2 cellular contexts compared by ENCODE assay signal in the genomic region with DNA sequence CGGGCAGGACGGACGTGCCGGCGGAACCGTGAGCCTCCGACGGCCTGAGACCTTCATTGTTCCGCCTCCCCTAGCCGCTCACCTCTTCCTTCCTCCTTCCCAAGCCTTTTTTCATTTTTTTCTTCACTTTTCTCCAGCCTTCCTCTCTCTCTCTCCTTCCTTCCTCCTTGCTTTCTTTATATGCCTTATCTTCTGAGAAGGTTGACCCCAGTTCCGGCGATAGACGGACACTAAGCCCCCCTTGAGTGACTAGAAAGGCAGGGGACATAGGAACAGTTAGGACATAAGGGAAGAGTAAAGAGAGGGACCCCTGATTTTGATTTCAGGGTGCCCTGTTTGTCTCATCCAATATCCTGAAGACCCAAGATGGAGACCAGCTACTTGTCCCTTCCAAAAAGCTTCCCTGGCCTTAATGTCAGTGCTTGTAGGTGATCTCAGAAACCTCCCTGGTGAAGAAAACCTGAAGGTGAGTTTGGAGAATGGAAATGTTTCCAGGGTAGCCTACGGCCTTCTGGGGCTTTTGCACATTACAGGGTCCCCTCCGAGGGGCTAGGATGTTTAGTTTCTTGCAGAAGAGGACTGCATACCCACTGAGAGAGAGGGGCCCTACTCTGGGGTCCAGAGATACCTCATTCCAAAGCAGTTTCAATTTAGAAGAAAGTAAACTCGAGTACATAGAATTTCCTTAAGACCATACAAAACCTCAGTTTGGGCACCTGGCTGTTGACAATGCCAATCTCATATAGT.
TF ChIP-seq lines count a peak whose summit lies in the region.

No MANE protein-coding gene starts in this region.

TF ChIP-seq in A549, 52 proteins besides CTCF, POLR2A, EP300 and RAD21:
- TF ChIP-seq ZC3H11A (IDR thresholded peaks at IDR 0.05) = no peak
- no peak for TF ChIP-seq NFE2L2 (conservative IDR thresholded peaks at IDR 0.05; ENCODE audit: low read length)
- TF ChIP-seq, protein P1, sequence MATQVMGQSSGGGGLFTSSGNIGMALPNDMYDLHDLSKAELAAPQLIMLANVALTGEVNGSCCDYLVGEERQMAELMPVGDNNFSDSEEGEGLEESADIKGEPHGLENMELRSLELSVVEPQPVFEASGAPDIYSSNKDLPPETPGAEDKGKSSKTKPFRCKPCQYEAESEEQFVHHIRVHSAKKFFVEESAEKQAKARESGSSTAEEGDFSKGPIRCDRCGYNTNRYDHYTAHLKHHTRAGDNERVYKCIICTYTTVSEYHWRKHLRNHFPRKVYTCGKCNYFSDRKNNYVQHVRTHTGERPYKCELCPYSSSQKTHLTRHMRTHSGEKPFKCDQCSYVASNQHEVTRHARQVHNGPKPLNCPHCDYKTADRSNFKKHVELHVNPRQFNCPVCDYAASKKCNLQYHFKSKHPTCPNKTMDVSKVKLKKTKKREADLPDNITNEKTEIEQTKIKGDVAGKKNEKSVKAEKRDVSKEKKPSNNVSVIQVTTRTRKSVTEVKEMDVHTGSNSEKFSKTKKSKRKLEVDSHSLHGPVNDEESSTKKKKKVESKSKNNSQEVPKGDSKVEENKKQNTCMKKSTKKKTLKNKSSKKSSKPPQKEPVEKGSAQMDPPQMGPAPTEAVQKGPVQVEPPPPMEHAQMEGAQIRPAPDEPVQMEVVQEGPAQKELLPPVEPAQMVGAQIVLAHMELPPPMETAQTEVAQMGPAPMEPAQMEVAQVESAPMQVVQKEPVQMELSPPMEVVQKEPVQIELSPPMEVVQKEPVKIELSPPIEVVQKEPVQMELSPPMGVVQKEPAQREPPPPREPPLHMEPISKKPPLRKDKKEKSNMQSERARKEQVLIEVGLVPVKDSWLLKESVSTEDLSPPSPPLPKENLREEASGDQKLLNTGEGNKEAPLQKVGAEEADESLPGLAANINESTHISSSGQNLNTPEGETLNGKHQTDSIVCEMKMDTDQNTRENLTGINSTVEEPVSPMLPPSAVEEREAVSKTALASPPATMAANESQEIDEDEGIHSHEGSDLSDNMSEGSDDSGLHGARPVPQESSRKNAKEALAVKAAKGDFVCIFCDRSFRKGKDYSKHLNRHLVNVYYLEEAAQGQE (IDR thresholded peaks at IDR 0.05) = 0 out of 2 replicates have a peak, but pooled peaks have one; percentile 20
- no peak for TF ChIP-seq TFCP2L1 (CRISPR knock-in tag; IDR thresholded peaks at IDR 0.05)
- TF ChIP-seq, protein P2, sequence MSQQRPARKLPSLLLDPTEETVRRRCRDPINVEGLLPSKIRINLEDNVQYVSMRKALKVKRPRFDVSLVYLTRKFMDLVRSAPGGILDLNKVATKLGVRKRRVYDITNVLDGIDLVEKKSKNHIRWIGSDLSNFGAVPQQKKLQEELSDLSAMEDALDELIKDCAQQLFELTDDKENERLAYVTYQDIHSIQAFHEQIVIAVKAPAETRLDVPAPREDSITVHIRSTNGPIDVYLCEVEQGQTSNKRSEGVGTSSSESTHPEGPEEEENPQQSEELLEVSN (IDR thresholded peaks at IDR 0.05; ENCODE audit: borderline replicate concordance, low read depth) = no peak
- no peak for TF ChIP-seq CBX8 (IDR thresholded peaks at IDR 0.05)

TF ChIP-seq in K562, 482 proteins besides CTCF, POLR2A, EP300 and RAD21 (continues in another document):
- TF ChIP-seq, protein P3, sequence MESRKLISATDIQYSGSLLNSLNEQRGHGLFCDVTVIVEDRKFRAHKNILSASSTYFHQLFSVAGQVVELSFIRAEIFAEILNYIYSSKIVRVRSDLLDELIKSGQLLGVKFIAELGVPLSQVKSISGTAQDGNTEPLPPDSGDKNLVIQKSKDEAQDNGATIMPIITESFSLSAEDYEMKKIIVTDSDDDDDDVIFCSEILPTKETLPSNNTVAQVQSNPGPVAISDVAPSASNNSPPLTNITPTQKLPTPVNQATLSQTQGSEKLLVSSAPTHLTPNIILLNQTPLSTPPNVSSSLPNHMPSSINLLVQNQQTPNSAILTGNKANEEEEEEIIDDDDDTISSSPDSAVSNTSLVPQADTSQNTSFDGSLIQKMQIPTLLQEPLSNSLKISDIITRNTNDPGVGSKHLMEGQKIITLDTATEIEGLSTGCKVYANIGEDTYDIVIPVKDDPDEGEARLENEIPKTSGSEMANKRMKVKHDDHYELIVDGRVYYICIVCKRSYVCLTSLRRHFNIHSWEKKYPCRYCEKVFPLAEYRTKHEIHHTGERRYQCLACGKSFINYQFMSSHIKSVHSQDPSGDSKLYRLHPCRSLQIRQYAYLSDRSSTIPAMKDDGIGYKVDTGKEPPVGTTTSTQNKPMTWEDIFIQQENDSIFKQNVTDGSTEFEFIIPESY (CRISPR knock-in tag; IDR thresholded peaks at IDR 0.05) = no peak
- TF ChIP-seq DPF2 (IDR thresholded peaks at IDR 0.05) (peak; percentile 16; the same call in 1 of the 2 replicates), NUFIP1 (IDR thresholded peaks at IDR 0.05; ENCODE audit: partially characterized antibody) (no peak), RBM14 (IDR thresholded peaks at IDR 0.05; ENCODE audit: borderline replicate concordance, insufficient read depth, low read depth, low read length) (no peak), KDM2B (CRISPR knock-in tag; IDR thresholded peaks at IDR 0.05) (0 out of 2 replicates have a peak, but pooled peaks have one; percentile 50), TBP (optimal IDR thresholded peaks at IDR 0.05; ENCODE audit: low read depth, low read length) (no peak), NFIC (IDR thresholded peaks at IDR 0.05) (peak; percentile 71), CXXC5 (CRISPR knock-in tag; IDR thresholded peaks at IDR 0.05) (no peak), CCNT2 (IDR thresholded peaks at IDR 0.05; ENCODE audit: borderline replicate concordance, extremely low read depth, insufficient read length, low read depth, low read length) (no peak), MAZ (CRISPR knock-in tag; conservative IDR thresholded peaks at IDR 0.05 in 1 of 2, IDR thresholded peaks at IDR 0.05 in 1 of 2) (no peak), ELF4 (CRISPR knock-in tag; IDR thresholded peaks at IDR 0.05) (peak; percentile 35; the same call in 1 of the 2 replicates), STAT5A (IDR thresholded peaks at IDR 0.05; ENCODE audit: borderline replicate concordance, low read length) (no peak), CREB1 (IDR thresholded peaks at IDR 0.05) (no peak), CREB1 (CRISPR knock-in tag; IDR thresholded peaks at IDR 0.05) (peak; percentile 6; the same call in 1 of the 2 replicates), ZNF830 (CRISPR knock-in tag; IDR thresholded peaks at IDR 0.05) (no peak), JUN (IDR thresholded peaks at IDR 0.05; ENCODE audit: borderline replicate concordance, low read depth, low read length) (no peak), JUN (CRISPR knock-in tag; IDR thresholded peaks at IDR 0.05; ENCODE audit: borderline replicate concordance) (no peak)
- TF ChIP-seq, protein P4, sequence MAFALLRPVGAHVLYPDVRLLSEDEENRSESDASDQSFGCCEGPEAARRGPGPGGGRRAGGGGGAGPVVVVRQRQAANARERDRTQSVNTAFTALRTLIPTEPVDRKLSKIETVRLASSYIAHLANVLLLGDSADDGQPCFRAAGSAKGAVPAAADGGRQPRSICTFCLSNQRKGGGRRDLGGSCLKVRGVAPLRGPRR (CRISPR knock-in tag; IDR thresholded peaks at IDR 0.05) = no peak
- TF ChIP-seq, protein P5, sequence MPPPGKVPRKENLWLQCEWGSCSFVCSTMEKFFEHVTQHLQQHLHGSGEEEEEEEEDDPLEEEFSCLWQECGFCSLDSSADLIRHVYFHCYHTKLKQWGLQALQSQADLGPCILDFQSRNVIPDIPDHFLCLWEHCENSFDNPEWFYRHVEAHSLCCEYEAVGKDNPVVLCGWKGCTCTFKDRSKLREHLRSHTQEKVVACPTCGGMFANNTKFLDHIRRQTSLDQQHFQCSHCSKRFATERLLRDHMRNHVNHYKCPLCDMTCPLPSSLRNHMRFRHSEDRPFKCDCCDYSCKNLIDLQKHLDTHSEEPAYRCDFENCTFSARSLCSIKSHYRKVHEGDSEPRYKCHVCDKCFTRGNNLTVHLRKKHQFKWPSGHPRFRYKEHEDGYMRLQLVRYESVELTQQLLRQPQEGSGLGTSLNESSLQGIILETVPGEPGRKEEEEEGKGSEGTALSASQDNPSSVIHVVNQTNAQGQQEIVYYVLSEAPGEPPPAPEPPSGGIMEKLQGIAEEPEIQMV (tag; conservative IDR thresholded peaks at IDR 0.05; ENCODE audit: low read depth) = peak; percentile 55; the same call in 1 of the 2 replicates
- TF ChIP-seq, protein P6, sequence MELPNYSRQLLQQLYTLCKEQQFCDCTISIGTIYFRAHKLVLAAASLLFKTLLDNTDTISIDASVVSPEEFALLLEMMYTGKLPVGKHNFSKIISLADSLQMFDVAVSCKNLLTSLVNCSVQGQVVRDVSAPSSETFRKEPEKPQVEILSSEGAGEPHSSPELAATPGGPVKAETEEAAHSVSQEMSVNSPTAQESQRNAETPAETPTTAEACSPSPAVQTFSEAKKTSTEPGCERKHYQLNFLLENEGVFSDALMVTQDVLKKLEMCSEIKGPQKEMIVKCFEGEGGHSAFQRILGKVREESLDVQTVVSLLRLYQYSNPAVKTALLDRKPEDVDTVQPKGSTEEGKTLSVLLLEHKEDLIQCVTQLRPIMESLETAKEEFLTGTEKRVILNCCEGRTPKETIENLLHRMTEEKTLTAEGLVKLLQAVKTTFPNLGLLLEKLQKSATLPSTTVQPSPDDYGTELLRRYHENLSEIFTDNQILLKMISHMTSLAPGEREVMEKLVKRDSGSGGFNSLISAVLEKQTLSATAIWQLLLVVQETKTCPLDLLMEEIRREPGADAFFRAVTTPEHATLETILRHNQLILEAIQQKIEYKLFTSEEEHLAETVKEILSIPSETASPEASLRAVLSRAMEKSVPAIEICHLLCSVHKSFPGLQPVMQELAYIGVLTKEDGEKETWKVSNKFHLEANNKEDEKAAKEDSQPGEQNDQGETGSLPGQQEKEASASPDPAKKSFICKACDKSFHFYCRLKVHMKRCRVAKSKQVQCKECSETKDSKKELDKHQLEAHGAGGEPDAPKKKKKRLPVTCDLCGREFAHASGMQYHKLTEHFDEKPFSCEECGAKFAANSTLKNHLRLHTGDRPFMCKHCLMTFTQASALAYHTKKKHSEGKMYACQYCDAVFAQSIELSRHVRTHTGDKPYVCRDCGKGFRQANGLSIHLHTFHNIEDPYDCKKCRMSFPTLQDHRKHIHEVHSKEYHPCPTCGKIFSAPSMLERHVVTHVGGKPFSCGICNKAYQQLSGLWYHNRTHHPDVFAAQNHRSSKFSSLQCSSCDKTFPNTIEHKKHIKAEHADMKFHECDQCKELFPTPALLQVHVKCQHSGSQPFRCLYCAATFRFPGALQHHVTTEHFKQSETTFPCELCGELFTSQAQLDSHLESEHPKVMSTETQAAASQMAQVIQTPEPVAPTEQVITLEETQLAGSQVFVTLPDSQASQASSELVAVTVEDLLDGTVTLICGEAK (IDR thresholded peaks at IDR 0.05) = peak; percentile 41; the same call in 1 of the 2 replicates
- TF ChIP-seq, protein P6 (CRISPR knock-in tag; IDR thresholded peaks at IDR 0.05) = no peak
- TF ChIP-seq, protein P7, sequence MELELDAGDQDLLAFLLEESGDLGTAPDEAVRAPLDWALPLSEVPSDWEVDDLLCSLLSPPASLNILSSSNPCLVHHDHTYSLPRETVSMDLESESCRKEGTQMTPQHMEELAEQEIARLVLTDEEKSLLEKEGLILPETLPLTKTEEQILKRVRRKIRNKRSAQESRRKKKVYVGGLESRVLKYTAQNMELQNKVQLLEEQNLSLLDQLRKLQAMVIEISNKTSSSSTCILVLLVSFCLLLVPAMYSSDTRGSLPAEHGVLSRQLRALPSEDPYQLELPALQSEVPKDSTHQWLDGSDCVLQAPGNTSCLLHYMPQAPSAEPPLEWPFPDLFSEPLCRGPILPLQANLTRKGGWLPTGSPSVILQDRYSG (tag; conservative IDR thresholded peaks at IDR 0.05; ENCODE audit: low read depth) = no peak
- TF ChIP-seq, protein P8, sequence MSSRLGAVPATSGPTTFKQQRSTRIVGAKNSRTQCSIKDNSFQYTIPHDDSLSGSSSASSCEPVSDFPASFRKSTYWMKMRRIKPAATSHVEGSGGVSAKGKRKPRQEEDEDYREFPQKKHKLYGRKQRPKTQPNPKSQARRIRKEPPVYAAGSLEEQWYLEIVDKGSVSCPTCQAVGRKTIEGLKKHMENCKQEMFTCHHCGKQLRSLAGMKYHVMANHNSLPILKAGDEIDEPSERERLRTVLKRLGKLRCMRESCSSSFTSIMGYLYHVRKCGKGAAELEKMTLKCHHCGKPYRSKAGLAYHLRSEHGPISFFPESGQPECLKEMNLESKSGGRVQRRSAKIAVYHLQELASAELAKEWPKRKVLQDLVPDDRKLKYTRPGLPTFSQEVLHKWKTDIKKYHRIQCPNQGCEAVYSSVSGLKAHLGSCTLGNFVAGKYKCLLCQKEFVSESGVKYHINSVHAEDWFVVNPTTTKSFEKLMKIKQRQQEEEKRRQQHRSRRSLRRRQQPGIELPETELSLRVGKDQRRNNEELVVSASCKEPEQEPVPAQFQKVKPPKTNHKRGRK (tag; IDR thresholded peaks at IDR 0.05) = peak; percentile 94
